Comparison of ENCODE assay signal across 8 cellular contexts in genomic region chr4:52659722-52660261, GRCh38. TPM values are rescaled to one million over a fixed set of nuclear protein-coding genes. Genes with fewer than 3 reads are reported as not detected.
DNase-seq lines count a peak whose midpoint lies in the region; ATAC-seq and TF ChIP-seq lines count a peak whose summit lies in the region.

No MANE protein-coding gene starts in this region.

- no peaks in the 10 kb centered on the region for H3K9me3 ChIP-seq in CD4-positive, CD25-positive, alpha-beta regulatory T cell (ENCODE audit: control insufficient read depth in 2 of 2, low read length in 2 of 2)
- H3K9me3 ChIP-seq in stomach smooth muscle (ENCODE audit: control insufficient read depth in 2 of 2, low read length in 2 of 2): no peaks in the 10 kb centered on the region

- H3K4me1 ChIP-seq in CD4-positive, CD25-positive, alpha-beta regulatory T cell (ENCODE audit: control insufficient read depth, insufficient read depth, low read length, poor library complexity, severe bottlenecking): peaks cover 15% of the 10 kb centered on the region
- H3K4me1 ChIP-seq in stomach smooth muscle (ENCODE audit: control insufficient read depth, insufficient read depth, low read length): peaks cover 9% of the 10 kb centered on the region

- H3K36me3 Mint-ChIP-seq in CD4-positive, CD25-positive, alpha-beta regulatory T cell: no peaks in the 10 kb centered on the region
- H3K36me3 Mint-ChIP-seq in endothelial cell (ENCODE audit: low read depth, unreplicated experiment): peaks cover 13% of the 10 kb centered on the region

- no peak for TF ChIP-seq CTCF in endothelial cell (IDR thresholded peaks at IDR 0.05; ENCODE audit: unreplicated experiment)

- peaks cover 5% of the 10 kb centered on the region for H3K27me3 ChIP-seq in CD4-positive, CD25-positive, alpha-beta regulatory T cell (ENCODE audit: control insufficient read depth, insufficient read depth, low read length)
- no peaks in the 10 kb centered on the region for H3K27me3 ChIP-seq in stomach smooth muscle (ENCODE audit: control insufficient read depth in 1 of 2, insufficient read depth in 2 of 2, low read length in 2 of 2)

- peak overlapping the region; percentile 59 for H3K4me3 ChIP-seq in CD4-positive, CD25-positive, alpha-beta regulatory T cell (ENCODE audit: low read depth, low read length)
- H3K4me3 ChIP-seq in stomach smooth muscle (ENCODE audit: low read length in 2 of 2): peak overlapping the region; percentile 79 to 85

- H3K27me3 Mint-ChIP-seq in CD4-positive, CD25-positive, alpha-beta regulatory T cell: peaks cover 52% of the 10 kb centered on the region
- peaks cover 10% of the 10 kb centered on the region for H3K27me3 Mint-ChIP-seq in endothelial cell (ENCODE audit: unreplicated experiment)

- peaks cover 0 to 30% (median 18%) of the 10 kb centered on the region in 4 donors for H3K4me1 Mint-ChIP-seq in CD4-positive, CD25-positive, alpha-beta regulatory T cell
- peaks cover 28% of the 10 kb centered on the region for H3K4me1 Mint-ChIP-seq in endothelial cell (ENCODE audit: unreplicated experiment)

- H3K9ac ChIP-seq in stomach smooth muscle (ENCODE audit: low read length in 2 of 2): peak overlapping the region; percentile 76 to 85

- H3K4me3 Mint-ChIP-seq in CD4-positive, CD25-positive, alpha-beta regulatory T cell: peak overlapping the region; percentile 83 to 94 (median 89)
- H3K4me3 Mint-ChIP-seq in endothelial cell (ENCODE audit: unreplicated experiment): peak overlapping the region; percentile 93

- no peak for ATAC-seq in CD4-positive, CD25-positive, alpha-beta regulatory T cell (ENCODE audit: low read depth in 2 of 2)
- ATAC-seq in GM19452 (IDR thresholded peaks at IDR 0.05; ENCODE audit: unreplicated experiment) (peak; percentile 28), HG03521 (IDR thresholded peaks at IDR 0.05; ENCODE audit: unreplicated experiment) (peak; percentile 22)

- H3K36me3 ChIP-seq in CD4-positive, CD25-positive, alpha-beta regulatory T cell (ENCODE audit: control insufficient read depth, insufficient read depth, low read length): no peaks in the 10 kb centered on the region
- no peaks in the 10 kb centered on the region for H3K36me3 ChIP-seq in stomach smooth muscle (ENCODE audit: control insufficient read depth in 2 of 2, insufficient read depth in 2 of 2, low read length in 2 of 2)

- no peak overlapping the region for H3K27ac ChIP-seq in CD4-positive, CD25-positive, alpha-beta regulatory T cell (ENCODE audit: insufficient read depth, low read length, poor library complexity, severe bottlenecking)
- peak overlapping the region; percentile 86 for H3K27ac ChIP-seq in stomach smooth muscle (ENCODE audit: low read length)

- H3K27ac Mint-ChIP-seq in CD4-positive, CD25-positive, alpha-beta regulatory T cell: peak overlapping the region in 2 of 3 donors; percentile 10 to 86
- peak overlapping the region; percentile 3 for H3K27ac Mint-ChIP-seq in endothelial cell (ENCODE audit: unreplicated experiment)

- DNase-seq in CD4-positive, CD25-positive, alpha-beta regulatory T cell: no peak
- peak; percentile 38 to 39 for DNase-seq in activated CD4-positive, alpha-beta T cell treated with anti-CD3 and anti-CD28 coated beads, Interleukin-2, amount 50 U/mL, for 48 hours
- DNase-seq in endothelial cell (ENCODE audit: low spot score) (peak; percentile 42), lung microvascular endothelial cell (ENCODE audit: low read depth in 2 of 2) (peak; percentile 40 to 44), DMS114 treated with DMSO at 0.1 percent for 48 hours (lab: John Stamatoyannopoulos, UW; ENCODE audit: unreplicated experiment) (no peak)

- H3K9me3 Mint-ChIP-seq in CD4-positive, CD25-positive, alpha-beta regulatory T cell: peaks cover 0 to 9% (median 2%) of the 10 kb centered on the region in 7 donors
- no peaks in the 10 kb centered on the region for H3K9me3 Mint-ChIP-seq in endothelial cell (ENCODE audit: unreplicated experiment)

RNA-seq across cellular contexts. Expression of gene USP46, which starts 0.7 kb away (rescaled TPM):
- 9.6 TPM for total RNA-seq in CD4-positive, CD25-positive, alpha-beta regulatory T cell
- 1 to 10 TPM in 3 of 4 donors, under 1 TPM in 1; 0.32 to 1.8 (median 1.7) TPM for polyA plus RNA-seq in CD4-positive, CD25-positive, alpha-beta regulatory T cell
- 32.4 TPM for total RNA-seq in endothelial cell (ENCODE audit: unreplicated experiment)
- 7.2 and 7.9 TPM in 2 replicates for total RNA-seq in lung microvascular endothelial cell

Comparison
In these comparisons a context has a peak if more than half of its experiments do, and no peak if none do; other contexts are left out.
1. ATAC-seq: peak in GM19452 (single experiment) and HG03521 (single experiment); none in CD4-positive, CD25-positive, alpha-beta regulatory T cell (0 of 2).
2. DNase-seq: peak in activated CD4-positive, alpha-beta T cell treated with anti-CD3 and anti-CD28 coated beads, Interleukin-2, amount 50 U/mL, for 48 hours (2 of 2), endothelial cell (single experiment) and lung microvascular endothelial cell (2 of 2); none in CD4-positive, CD25-positive, alpha-beta regulatory T cell (0 of 3) and DMS114 treated with DMSO at 0.1 percent for 48 hours (single experiment).